In the genomic region with DNA sequence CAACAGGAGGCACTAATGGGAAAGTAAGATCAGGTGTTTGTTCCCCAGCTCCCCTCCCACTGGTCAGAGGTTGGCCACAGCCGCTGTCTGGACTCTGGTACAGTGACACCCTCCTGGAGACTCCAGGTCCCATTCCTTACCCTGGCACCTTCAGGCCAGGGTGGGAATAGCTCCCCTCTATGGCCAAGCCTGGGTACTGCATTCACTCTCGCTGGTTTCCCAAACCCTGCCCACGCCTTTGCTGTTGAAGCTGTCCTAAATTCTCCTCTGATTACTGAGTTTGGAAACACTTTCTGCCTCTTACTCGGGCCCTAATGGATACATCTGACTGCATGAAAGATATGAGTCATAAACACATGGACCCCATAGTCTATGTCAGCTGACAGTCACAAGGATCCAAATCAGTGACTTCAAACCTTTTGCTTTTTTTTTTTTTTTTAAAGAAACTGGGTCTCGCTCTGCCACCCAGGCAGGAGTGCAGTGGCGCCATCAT, we compare ENCODE assay signal across 2 cellular contexts.
TF ChIP-seq lines count a peak whose summit lies in the region.

No MANE protein-coding gene starts in this region.

TF ChIP-seq in WTC11, 78 proteins besides CTCF, POLR2A, EP300 and RAD21:
- TF ChIP-seq, protein P1, sequence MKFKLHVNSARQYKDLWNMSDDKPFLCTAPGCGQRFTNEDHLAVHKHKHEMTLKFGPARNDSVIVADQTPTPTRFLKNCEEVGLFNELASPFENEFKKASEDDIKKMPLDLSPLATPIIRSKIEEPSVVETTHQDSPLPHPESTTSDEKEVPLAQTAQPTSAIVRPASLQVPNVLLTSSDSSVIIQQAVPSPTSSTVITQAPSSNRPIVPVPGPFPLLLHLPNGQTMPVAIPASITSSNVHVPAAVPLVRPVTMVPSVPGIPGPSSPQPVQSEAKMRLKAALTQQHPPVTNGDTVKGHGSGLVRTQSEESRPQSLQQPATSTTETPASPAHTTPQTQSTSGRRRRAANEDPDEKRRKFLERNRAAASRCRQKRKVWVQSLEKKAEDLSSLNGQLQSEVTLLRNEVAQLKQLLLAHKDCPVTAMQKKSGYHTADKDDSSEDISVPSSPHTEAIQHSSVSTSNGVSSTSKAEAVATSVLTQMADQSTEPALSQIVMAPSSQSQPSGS (CRISPR knock-in tag; IDR thresholded peaks at IDR 0.05; ENCODE audit: borderline replicate concordance, low read depth), result no peak
- no peak for TF ChIP-seq TEAD4 (CRISPR knock-in tag; IDR thresholded peaks at IDR 0.05)
- no peak for TF ChIP-seq ZNF423 (CRISPR knock-in tag; IDR thresholded peaks at IDR 0.05)
- TF ChIP-seq RELA (CRISPR knock-in tag; IDR thresholded peaks at IDR 0.05; ENCODE audit: borderline replicate concordance), result no peak
- TF ChIP-seq, protein P2, sequence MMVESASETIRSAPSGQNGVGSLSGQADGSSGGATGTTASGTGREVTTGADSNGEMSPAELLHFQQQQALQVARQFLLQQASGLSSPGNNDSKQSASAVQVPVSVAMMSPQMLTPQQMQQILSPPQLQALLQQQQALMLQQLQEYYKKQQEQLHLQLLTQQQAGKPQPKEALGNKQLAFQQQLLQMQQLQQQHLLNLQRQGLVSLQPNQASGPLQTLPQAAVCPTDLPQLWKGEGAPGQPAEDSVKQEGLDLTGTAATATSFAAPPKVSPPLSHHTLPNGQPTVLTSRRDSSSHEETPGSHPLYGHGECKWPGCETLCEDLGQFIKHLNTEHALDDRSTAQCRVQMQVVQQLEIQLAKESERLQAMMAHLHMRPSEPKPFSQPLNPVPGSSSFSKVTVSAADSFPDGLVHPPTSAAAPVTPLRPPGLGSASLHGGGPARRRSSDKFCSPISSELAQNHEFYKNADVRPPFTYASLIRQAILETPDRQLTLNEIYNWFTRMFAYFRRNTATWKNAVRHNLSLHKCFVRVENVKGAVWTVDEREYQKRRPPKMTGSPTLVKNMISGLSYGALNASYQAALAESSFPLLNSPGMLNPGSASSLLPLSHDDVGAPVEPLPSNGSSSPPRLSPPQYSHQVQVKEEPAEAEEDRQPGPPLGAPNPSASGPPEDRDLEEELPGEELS (CRISPR knock-in tag; IDR thresholded peaks at IDR 0.05), result no peak
TF ChIP-seq in WTC11: peak in this region for 0.

TF ChIP-seq in HepG2, 621 proteins besides CTCF, POLR2A, EP300 and RAD21:
- TF ChIP-seq XRCC5 (optimal IDR thresholded peaks at IDR 0.05; ENCODE audit: low read length) (peak; percentile 55), CREB1 (IDR thresholded peaks at IDR 0.05) (no peak), CREB1 (CRISPR knock-in tag; IDR thresholded peaks at IDR 0.05) (no peak), ZNF768 (CRISPR knock-in tag; IDR thresholded peaks at IDR 0.05) (no peak), STAG1 (CRISPR knock-in tag; IDR thresholded peaks at IDR 0.05) (peak; percentile 43)
